ENCODE assay signal across 14 cellular contexts in genomic region chr13:24178847-24179845, GRCh38. TPM values are rescaled to one million over a fixed set of nuclear protein-coding genes. Genes with fewer than 3 reads are reported as not detected.
DNase-seq lines count a peak whose midpoint lies in the region; TF ChIP-seq lines count a peak whose summit lies in the region.
"Had no signal": no experiment of that assay in that cellular context is flagged by ENCODE, and none has a peak within 500 bp of the region (broad histone marks: within the 10 kb centered on the region; RNA-seq: fewer than 3 reads in every experiment).

No MANE protein-coding gene starts in this region.

- peak overlapping the region; percentile 28 for H3K27ac Mint-ChIP-seq in activated T-helper 2 cell treated with anti-CD3 and anti-CD28 coated beads, Interferon-gamma antibody, Interleukin-2, Interleukin-4, amounts not matched to agents 10 μg/mL and 5 μg/mL and 100 μg/mL, durations not matched to agents 14 hours and 24 hours and 36 hours
- H3K27ac Mint-ChIP-seq in mesothelial cell of epicardium, result no peak overlapping the region

- peaks cover 11% of the 10 kb centered on the region for H3K9me3 Mint-ChIP-seq in activated T-helper 2 cell treated with anti-CD3 and anti-CD28 coated beads, Interferon-gamma antibody, Interleukin-2, Interleukin-4, amounts not matched to agents 10 μg/mL and 5 μg/mL and 100 μg/mL, durations not matched to agents 14 hours and 24 hours and 36 hours
- no peaks in the 10 kb centered on the region for H3K9me3 Mint-ChIP-seq in mesothelial cell of epicardium
- H3K9me3 Mint-ChIP-seq: H9, neural crest cell had no signal

- no peaks in the 10 kb centered on the region for H3K27me3 Mint-ChIP-seq in activated T-helper 2 cell treated with anti-CD3 and anti-CD28 coated beads, Interferon-gamma antibody, Interleukin-2, Interleukin-4, amounts not matched to agents 10 μg/mL and 5 μg/mL and 100 μg/mL, durations not matched to agents 14 hours and 24 hours and 36 hours (ENCODE audit: low read depth)
- H3K27me3 Mint-ChIP-seq in mesothelial cell of epicardium (ENCODE audit: low read depth), result no peaks in the 10 kb centered on the region

- H3K27me3 ChIP-seq in HAP-1 (ENCODE audit: low read depth), result no peaks in the 10 kb centered on the region
- H3K27me3 ChIP-seq: sigmoid colon had no signal

- no peak overlapping the region for H3K4me3 Mint-ChIP-seq in activated T-helper 2 cell treated with anti-CD3 and anti-CD28 coated beads, Interferon-gamma antibody, Interleukin-2, Interleukin-4, amounts not matched to agents 10 μg/mL and 5 μg/mL and 100 μg/mL, durations not matched to agents 14 hours and 24 hours and 36 hours (ENCODE audit: low read depth)
- no peak overlapping the region for H3K4me3 Mint-ChIP-seq in mesothelial cell of epicardium
- H3K4me3 Mint-ChIP-seq: H9, neural crest cell had no signal

- H3K4me3 ChIP-seq in HAP-1, result no peak overlapping the region
- H3K4me3 ChIP-seq: sigmoid colon had no signal

- DNase-seq in DMS79 (lab: John Stamatoyannopoulos, UW) (peak; percentile 10), HAP-1 (ENCODE audit: low spot score in 2 of 2) (peak; percentile 55 to 85), fibroblast of peridontal ligament (ENCODE audit: extremely low read depth) (peak; percentile 42), cerebellar cortex (ENCODE audit: low spot score) (no peak), COLO668 (lab: John Stamatoyannopoulos, UW; ENCODE audit: unreplicated experiment) (no peak), mesothelial cell of epicardium (ENCODE audit: low spot score in 2 of 2, unreplicated experiment in 2 of 2) (no peak)
- DNase-seq in activated T-helper 2 cell treated with anti-CD3 and anti-CD28 coated beads, Interferon-gamma antibody, Interleukin-2, Interleukin-4, amounts not matched to agents 10 μg/mL and 5 μg/mL and 100 μg/mL, durations not matched to agents 14 hours and 24 hours and 36 hours (ENCODE audit: low spot score), result no peak
- DNase-seq: amniotic stem cell, H9, NCI-H1105 treated with DMSO at 0.1 percent for 48 hours, NCI-H446 treated with DMSO at 0.1 percent for 48 hours, sigmoid colon, T1000 had no signal

- peaks cover 34% of the 10 kb centered on the region for H3K4me1 Mint-ChIP-seq in activated T-helper 2 cell treated with anti-CD3 and anti-CD28 coated beads, Interferon-gamma antibody, Interleukin-2, Interleukin-4, amounts not matched to agents 10 μg/mL and 5 μg/mL and 100 μg/mL, durations not matched to agents 14 hours and 24 hours and 36 hours (ENCODE audit: low read depth)
- peaks cover 9% of the 10 kb centered on the region for H3K4me1 Mint-ChIP-seq in mesothelial cell of epicardium

- no peaks in the 10 kb centered on the region for H3K9me3 ChIP-seq in HAP-1
- H3K9me3 ChIP-seq: sigmoid colon had no signal

- H3K4me1 ChIP-seq in HAP-1, result peaks cover 18% of the 10 kb centered on the region

- H3K36me3 Mint-ChIP-seq in activated T-helper 2 cell treated with anti-CD3 and anti-CD28 coated beads, Interferon-gamma antibody, Interleukin-2, Interleukin-4, amounts not matched to agents 10 μg/mL and 5 μg/mL and 100 μg/mL, durations not matched to agents 14 hours and 24 hours and 36 hours (ENCODE audit: low read depth), result peaks cover 25% of the 10 kb centered on the region
- no peaks in the 10 kb centered on the region for H3K36me3 Mint-ChIP-seq in mesothelial cell of epicardium

- no peaks in the 10 kb centered on the region for H3K36me3 ChIP-seq in HAP-1 (replicated peaks)
- H3K36me3 ChIP-seq: sigmoid colon had no signal

- intact Hi-C loops in activated T-helper 2 cell treated with anti-CD3 and anti-CD28 coated beads, Interferon-gamma antibody, Interleukin-2, Interleukin-4, amounts not matched to agents 10 μg/mL and 5 μg/mL and 100 μg/mL, durations not matched to agents 14 hours and 24 hours and 36 hours (cut with micrococcal nuclease), result loop anchor here (2.0 kb wide), 1 partner anchor 82 kb away; no protein-coding TSS in a partner anchor

- TF ChIP-seq CTCF in mesothelial cell of epicardium (IDR thresholded peaks at IDR 0.05; ENCODE audit: unreplicated experiment), result no peak

- in situ Hi-C loops in HAP-1 (cut with MboI; ENCODE audit: low sequenced_read_pairs), result no loop called here

RNA-seq across cellular contexts. Expression of gene SPATA13, which starts 18.6 kb away (rescaled TPM):
- 41.5 and 44.9 TPM in 2 replicates for total RNA-seq in activated T-helper 2 cell treated with anti-CD3 and anti-CD28 coated beads, Interferon-gamma antibody, Interleukin-2, Interleukin-4, amounts not matched to agents 10 μg/mL and 5 μg/mL and 100 μg/mL, durations not matched to agents 14 hours and 24 hours and 36 hours
- 2.9 to 3.8 TPM (median 3.7 TPM) in 3 replicates for total RNA-seq in mesothelial cell of epicardium

Comparison
In these comparisons a context has a peak if more than half of its experiments do, and no peak if none do; other contexts are left out.
1. DNase-seq: peak in DMS79 (single experiment), HAP-1 (2 of 2) and fibroblast of peridontal ligament (single experiment); none in activated T-helper 2 cell treated with anti-CD3 and anti-CD28 coated beads, Interferon-gamma antibody, Interleukin-2, Interleukin-4, amounts not matched to agents 10 μg/mL and 5 μg/mL and 100 μg/mL, durations not matched to agents 14 hours and 24 hours and 36 hours (single experiment), cerebellar cortex (single experiment), COLO668 (single experiment) and mesothelial cell of epicardium (0 of 2).